ENCODE assay signal across 32 cellular contexts in genomic region chr12:53589915-53590314, GRCh38.
"Had no signal": no experiment of that assay in that cellular context is flagged by ENCODE, and none has a peak within 500 bp of the region (broad histone marks: within the 10 kb centered on the region; RNA-seq: fewer than 3 reads in every experiment).

No MANE protein-coding gene starts in this region.

- ATAC-seq: effector memory CD8-positive, alpha-beta T cell; heart right ventricle; left ventricle myocardium superior; lower lobe of right lung; naive thymus-derived CD8-positive, alpha-beta T cell; psoas muscle; right cardiac atrium; stimulated activated naive B cell treated with anti-CD40 and anti-IgM and Interleukin-4, amounts not matched to agents 10 μg/mL and 1 μg/mL and 100 μg/mL, for 72 hours had no signal

- H3K27ac Mint-ChIP-seq: dendritic cell treated with granulocyte-macrophage colony-stimulating factor and Interleukin-4, amounts not matched to agents 40 ng/mL and 50 ng/mL, for 4 days; stimulated activated naive CD8-positive, alpha-beta T cell treated with anti-CD3 and anti-CD28 coated beads, Interleukin-15, Interleukin-2, amounts not matched to agents 100 ng/mL and 50 ng/mL, for 24 hours; type B pancreatic cell had no signal

- H3K36me3 ChIP-seq: colonic mucosa, ovary, suprapubic skin, tibial artery had no signal

- H3K9me3 ChIP-seq: colonic mucosa, esophagus squamous epithelium, heart right ventricle, lower lobe of right lung, ovary, psoas muscle, suprapubic skin, tibial artery had no signal

- DNase-seq: colonic mucosa; effector memory CD8-positive, alpha-beta T cell; erythroblast; esophagus squamous epithelium; foreskin melanocyte; glutamatergic neuron; heart right ventricle; hippocampal formation; immature natural killer cell; islet precursor cell; kidney glomerular epithelial cell; left colon; left ventricle myocardium superior; lower lobe of right lung; naive thymus-derived CD8-positive, alpha-beta T cell; nephron progenitor cell; occipital lobe; ovary; posterior cingulate gyrus; psoas muscle; right cardiac atrium; stimulated activated CD4-positive, alpha-beta T cell treated with anti-CD3 and anti-CD28 coated beads, Interleukin-15, amount 100 ng/mL, for 24 hours; stimulated activated CD4-positive, alpha-beta T cell treated with anti-CD3 and anti-CD28 coated beads, Interleukin-2, amount 100 ng/mL, for 48 hours; stimulated activated naive B cell treated with anti-CD40 and anti-IgM and Interleukin-4, amounts not matched to agents 10 μg/mL and 1 μg/mL and 100 μg/mL, for 72 hours; tibial artery had no signal

- H3K4me3 Mint-ChIP-seq: dendritic cell treated with granulocyte-macrophage colony-stimulating factor and Interleukin-4, amounts not matched to agents 40 ng/mL and 50 ng/mL, for 4 days; effector memory CD8-positive, alpha-beta T cell; immature natural killer cell; naive thymus-derived CD8-positive, alpha-beta T cell; stimulated activated naive B cell treated with anti-CD40 and anti-IgM and Interleukin-4, amounts not matched to agents 10 μg/mL and 1 μg/mL and 100 μg/mL, for 72 hours; stimulated activated naive CD8-positive, alpha-beta T cell treated with anti-CD3 and anti-CD28 coated beads, Interleukin-15, Interleukin-2, amounts not matched to agents 100 ng/mL and 50 ng/mL, for 24 hours; type B pancreatic cell had no signal

- H3K9me3 Mint-ChIP-seq: dendritic cell treated with granulocyte-macrophage colony-stimulating factor and Interleukin-4, amounts not matched to agents 40 ng/mL and 50 ng/mL, for 4 days; effector memory CD8-positive, alpha-beta T cell; immature natural killer cell; naive thymus-derived CD8-positive, alpha-beta T cell; nephron progenitor cell; stimulated activated naive B cell treated with anti-CD40 and anti-IgM and Interleukin-4, amounts not matched to agents 10 μg/mL and 1 μg/mL and 100 μg/mL, for 72 hours; stimulated activated naive CD8-positive, alpha-beta T cell treated with anti-CD3 and anti-CD28 coated beads, Interleukin-15, Interleukin-2, amounts not matched to agents 100 ng/mL and 50 ng/mL, for 24 hours; type B pancreatic cell had no signal

- H3K27me3 ChIP-seq: colonic mucosa, esophagus squamous epithelium, heart right ventricle, ovary, suprapubic skin, tibial artery had no signal

- FAIRE-seq: endometrium, urothelium cell line had no signal

- H3K27me3 Mint-ChIP-seq: dendritic cell treated with granulocyte-macrophage colony-stimulating factor and Interleukin-4, amounts not matched to agents 40 ng/mL and 50 ng/mL, for 4 days; effector memory CD8-positive, alpha-beta T cell; naive thymus-derived CD8-positive, alpha-beta T cell; stimulated activated naive B cell treated with anti-CD40 and anti-IgM and Interleukin-4, amounts not matched to agents 10 μg/mL and 1 μg/mL and 100 μg/mL, for 72 hours; stimulated activated naive CD8-positive, alpha-beta T cell treated with anti-CD3 and anti-CD28 coated beads, Interleukin-15, Interleukin-2, amounts not matched to agents 100 ng/mL and 50 ng/mL, for 24 hours; type B pancreatic cell had no signal

- H3K27ac ChIP-seq: esophagus squamous epithelium, lower lobe of right lung, ovary, psoas muscle, skin epidermis, suprapubic skin had no signal

- H3K4me3 ChIP-seq: colonic mucosa, esophagus squamous epithelium, heart right ventricle, lower lobe of right lung, ovary, psoas muscle, skin epidermis, suprapubic skin, tibial artery had no signal
